Comparison of ENCODE assay signal across 21 cellular contexts in the genomic region with DNA sequence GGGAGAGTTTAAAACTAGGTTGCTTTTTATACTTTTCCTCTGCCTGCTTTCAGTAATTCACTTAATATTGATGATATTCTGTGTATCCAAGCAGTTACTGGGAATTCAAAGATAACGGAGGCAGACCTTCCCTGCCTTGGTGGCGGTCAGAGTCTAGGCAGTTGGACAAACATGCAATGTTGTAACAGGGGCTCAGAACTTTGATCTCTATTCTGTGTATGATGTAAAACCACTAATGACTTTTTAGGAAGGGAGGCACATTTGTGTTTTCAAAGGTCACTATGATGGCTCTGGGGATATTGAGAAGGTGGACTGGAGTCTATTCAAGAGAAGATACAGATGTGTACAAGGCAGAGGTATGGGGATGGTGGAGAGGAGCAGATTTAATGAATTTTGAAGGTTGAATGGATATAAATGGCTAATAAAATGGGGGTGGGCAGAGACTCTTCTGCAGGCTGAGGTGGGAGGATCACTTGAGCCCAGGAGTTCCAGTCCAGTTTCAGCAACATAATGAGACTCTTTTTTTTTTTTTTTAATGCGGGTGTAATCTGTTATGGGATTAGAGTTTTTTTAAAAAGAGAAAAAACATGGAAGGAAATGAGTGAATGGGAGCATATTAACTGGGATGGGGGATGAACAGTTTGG. TPM values are rescaled to one million over a fixed set of nuclear protein-coding genes. Genes with fewer than 3 reads are reported as not detected.
DNase-seq lines count a peak whose midpoint lies in the region; ATAC-seq and TF ChIP-seq lines count a peak whose summit lies in the region.
"Had no signal": no experiment of that assay in that cellular context is flagged by ENCODE, and none has a peak within 500 bp of the region (broad histone marks: within the 10 kb centered on the region; RNA-seq: fewer than 3 reads in every experiment).

No MANE protein-coding gene starts in this region.

- no peak overlapping the region for H3K27ac Mint-ChIP-seq in WTC11
- H3K27ac Mint-ChIP-seq in neural progenitor cell = no peak overlapping the region
- H3K27ac Mint-ChIP-seq: CD4-positive, alpha-beta memory T cell had no signal

- POLR2A ChIA-PET in WTC11 (lab: Charles Lee) = no interaction called here

- H3K36me3 ChIP-seq in mucosa of descending colon (ENCODE audit: low read depth) (no peaks in the 10 kb centered on the region), neural progenitor cell (no peaks in the 10 kb centered on the region), upper lobe of right lung (no peaks in the 10 kb centered on the region)
- H3K36me3 ChIP-seq: BLaER1 treated with 17β-estradiol and CSF1 and Interleukin-3, amounts not matched to agents 10 nM and 100 nM; SJSA1 had no signal

- DNase-seq in WTC11 (ENCODE audit: low spot score) = no peak
- peak; percentile 81 for DNase-seq in left lobe of liver (ENCODE audit: low spot score)
- no peak for DNase-seq in mucosa of descending colon
- DNase-seq in neural progenitor cell (ENCODE audit: low spot score) = no peak
- no peak for DNase-seq in upper lobe of right lung
- no peak for DNase-seq in EL
- DNase-seq: CD4-positive, alpha-beta memory T cell; DMS153; GF-D8; Kasumi-1; NCI-H1694 treated with DMSO at 0.1 percent for 48 hours; NCI-H2081 treated with DMSO at 0.1 percent for 48 hours; NCI-H2171 treated with DMSO at 0.1 percent for 48 hours; NCI-H446; NCI-H526; OCI-M1 had no signal

- intact Hi-C loops in mucosa of descending colon (cut with DNase I, micrococcal nuclease) = no loop called here
- intact Hi-C loops in upper lobe of right lung (cut with DNase I) = no loop called here

- CTCF ChIA-PET in WTC11 (lab: Charles Lee) = interaction anchor here (1.3 kb wide), 1 partner anchor 44 kb away, joined by 5 read pairs; a partner anchor contains a TSS

- no peak for TF ChIP-seq CTCF in WTC11 (IDR thresholded peaks at IDR 0.05)
- no peak for TF ChIP-seq CTCF in mucosa of descending colon (IDR thresholded peaks at IDR 0.05)
- no peak for TF ChIP-seq CTCF in neural progenitor cell (IDR thresholded peaks at IDR 0.05)
- no peak for TF ChIP-seq CTCF in upper lobe of right lung (IDR thresholded peaks at IDR 0.05)

- H3K36me3 Mint-ChIP-seq in WTC11 (no peaks in the 10 kb centered on the region), neural progenitor cell (peaks cover 5% of the 10 kb centered on the region)
- H3K36me3 Mint-ChIP-seq: CD4-positive, alpha-beta memory T cell had no signal

- no peak overlapping the region for H3K4me3 ChIP-seq in mucosa of descending colon
- H3K4me3 ChIP-seq in neural progenitor cell = no peak overlapping the region
- no peak overlapping the region for H3K4me3 ChIP-seq in upper lobe of right lung
- H3K4me3 ChIP-seq: BLaER1 treated with 17β-estradiol and CSF1 and Interleukin-3, amounts not matched to agents 10 nM and 100 nM; SJSA1 had no signal

- H3K9me3 Mint-ChIP-seq in WTC11 (no peaks in the 10 kb centered on the region), neural progenitor cell (no peaks in the 10 kb centered on the region)
- H3K9me3 Mint-ChIP-seq: CD4-positive, alpha-beta memory T cell had no signal

- H3K27me3 ChIP-seq in neural progenitor cell (no peaks in the 10 kb centered on the region), upper lobe of right lung (no peaks in the 10 kb centered on the region)
- H3K27me3 ChIP-seq: BLaER1 treated with 17β-estradiol and CSF1 and Interleukin-3, amounts not matched to agents 10 nM and 100 nM; SJSA1 had no signal

- no peaks in the 10 kb centered on the region for H3K9me3 ChIP-seq in mucosa of descending colon
- no peaks in the 10 kb centered on the region for H3K9me3 ChIP-seq in neural progenitor cell (ENCODE audit: low read depth)
- no peaks in the 10 kb centered on the region for H3K9me3 ChIP-seq in upper lobe of right lung
- H3K9me3 ChIP-seq: BLaER1 treated with 17β-estradiol and CSF1 and Interleukin-3, amounts not matched to agents 10 nM and 100 nM; SJSA1 had no signal

- H4K20me1 ChIP-seq in neural progenitor cell (ENCODE audit: low read depth) = no peaks in the 10 kb centered on the region
- H4K20me1 ChIP-seq: BLaER1 treated with 17β-estradiol and CSF1 and Interleukin-3, amounts not matched to agents 10 nM and 100 nM had no signal

- no peak overlapping the region for H3K4me2 ChIP-seq in neural progenitor cell
- H3K4me2 ChIP-seq: BLaER1 treated with 17β-estradiol and CSF1 and Interleukin-3, amounts not matched to agents 10 nM and 100 nM had no signal

- H3F3A ChIP-seq in neural progenitor cell (ENCODE audit: low read depth) = no peaks in the 10 kb centered on the region

- no peaks in the 10 kb centered on the region for H3K79me2 ChIP-seq in neural progenitor cell (ENCODE audit: low read depth)

- H3K4me1 Mint-ChIP-seq in WTC11 (no peaks in the 10 kb centered on the region), neural progenitor cell (peaks cover 28% of the 10 kb centered on the region)

- no peaks in the 10 kb centered on the region for H3K27me3 Mint-ChIP-seq in WTC11 (ENCODE audit: low read depth)
- H3K27me3 Mint-ChIP-seq in neural progenitor cell (ENCODE audit: insufficient read depth, low read depth) = peaks cover 6% of the 10 kb centered on the region

- H3K27ac ChIP-seq in neural progenitor cell (no peak overlapping the region), upper lobe of right lung (no peak overlapping the region)
- H3K27ac ChIP-seq: BLaER1 treated with 17β-estradiol and CSF1 and Interleukin-3, amounts not matched to agents 10 nM and 100 nM; SJSA1 had no signal

- H3K9ac ChIP-seq in neural progenitor cell = no peak overlapping the region
- H3K9ac ChIP-seq: BLaER1 treated with 17β-estradiol and CSF1 and Interleukin-3, amounts not matched to agents 10 nM and 100 nM had no signal

- ATAC-seq in WTC11 (no peak), left lobe of liver (peak; percentile 85), mucosa of descending colon (peak; percentile 27), GM18907 (IDR thresholded peaks at IDR 0.05; ENCODE audit: unreplicated experiment) (no peak), upper lobe of right lung (no peak)

- H2AFZ ChIP-seq in neural progenitor cell (replicated peaks) = no peak overlapping the region

- peaks cover 8% of the 10 kb centered on the region for H3K4me1 ChIP-seq in mucosa of descending colon (ENCODE audit: low read depth)
- H3K4me1 ChIP-seq in neural progenitor cell = no peaks in the 10 kb centered on the region
- no peaks in the 10 kb centered on the region for H3K4me1 ChIP-seq in upper lobe of right lung

- H3K4me3 Mint-ChIP-seq in WTC11 (no peak overlapping the region), neural progenitor cell (no peak overlapping the region)
- H3K4me3 Mint-ChIP-seq: CD4-positive, alpha-beta memory T cell had no signal

TF ChIP-seq in WTC11, 78 proteins besides CTCF, POLR2A, EP300 and RAD21:
- TF ChIP-seq, protein P1, sequence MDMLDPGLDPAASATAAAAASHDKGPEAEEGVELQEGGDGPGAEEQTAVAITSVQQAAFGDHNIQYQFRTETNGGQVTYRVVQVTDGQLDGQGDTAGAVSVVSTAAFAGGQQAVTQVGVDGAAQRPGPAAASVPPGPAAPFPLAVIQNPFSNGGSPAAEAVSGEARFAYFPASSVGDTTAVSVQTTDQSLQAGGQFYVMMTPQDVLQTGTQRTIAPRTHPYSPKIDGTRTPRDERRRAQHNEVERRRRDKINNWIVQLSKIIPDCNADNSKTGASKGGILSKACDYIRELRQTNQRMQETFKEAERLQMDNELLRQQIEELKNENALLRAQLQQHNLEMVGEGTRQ (CRISPR knock-in tag; IDR thresholded peaks at IDR 0.05) = no peak
- TF ChIP-seq GABPB1 (CRISPR knock-in tag; IDR thresholded peaks at IDR 0.05) (peak; percentile 94), TEAD4 (CRISPR knock-in tag; IDR thresholded peaks at IDR 0.05) (no peak)

RNA-seq across cellular contexts. Expression of a gene that starts 5.7 kb away (rescaled TPM):
- total RNA-seq in WTC11 (2021) (21.4 to 24.1 TPM (median 23.3 TPM) in 3 replicates), left lobe of liver (86.1 TPM), mucosa of descending colon (100 to 1,000 TPM in 2 of 3 donors, 10 to 100 TPM in 1; 95.9 to 140 (median 129) TPM), neural progenitor cell (ENCODE audit: low replicate concordance) (123 and 190 TPM in 2 replicates), upper lobe of right lung (193 TPM)

RNA-seq across cellular contexts. Expression of a gene that starts 44.3 kb away (rescaled TPM):
- total RNA-seq in WTC11 (2021) (0.37 to 0.62 TPM (median 0.42 TPM) in 3 replicates), left lobe of liver (256 TPM), mucosa of descending colon (1 to 10 TPM; 3.2 to 8.2 (median 4.2) TPM), neural progenitor cell (ENCODE audit: low replicate concordance) (not detected in 2 replicates), upper lobe of right lung (36.4 TPM)
- total RNA-seq: CD4-positive, alpha-beta memory T cell; H4; MCF 10A; SJSA1 had no signal

RNA-seq across cellular contexts. Expression of a gene that starts 45.2 kb away (rescaled TPM):
- total RNA-seq in WTC11 (2021) (0.07 TPM in 2 of 3 replicates, not detected in the other), left lobe of liver (0.40 TPM), mucosa of descending colon (under 1 TPM in 2 of 3 donors, not detected in 1; 0.13 to 0.84 TPM), neural progenitor cell (ENCODE audit: low replicate concordance) (not detected in 2 replicates), upper lobe of right lung (0.49 TPM)
- total RNA-seq: CD4-positive, alpha-beta memory T cell; H4; MCF 10A; SJSA1 had no signal

Comparison
In these comparisons a context has a peak if more than half of its experiments do, and no peak if none do; other contexts are left out.
1. ATAC-seq: peak in left lobe of liver (single experiment) and mucosa of descending colon (single experiment); none in WTC11 (single experiment), GM18907 (single experiment) and upper lobe of right lung (single experiment).